Comparison of ENCODE assay signal across 21 cellular contexts in the genomic region with DNA sequence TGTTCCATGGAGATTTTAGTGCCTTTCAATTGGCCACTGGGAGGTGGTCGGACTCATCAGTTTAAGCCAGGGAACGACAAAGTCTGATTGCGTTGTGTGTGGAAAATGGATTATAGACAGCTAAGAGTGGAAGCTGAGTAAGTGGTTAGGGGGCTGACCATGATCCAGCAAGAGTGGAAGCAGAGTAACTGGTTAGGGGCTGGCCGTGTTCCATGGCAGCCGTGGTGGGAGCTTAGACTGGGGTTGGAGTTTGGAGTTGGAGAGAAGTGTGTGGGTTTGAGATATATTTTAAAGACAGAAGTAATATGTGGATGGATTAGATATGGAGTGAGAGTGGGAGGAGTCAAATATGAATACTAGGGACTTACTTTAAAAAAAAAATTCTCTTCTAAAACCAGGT. TPM values are rescaled to one million over a fixed set of nuclear protein-coding genes. Genes with fewer than 3 reads are reported as not detected.
"Had no signal": no experiment of that assay in that cellular context is flagged by ENCODE, and none has a peak within 500 bp of the region (broad histone marks: within the 10 kb centered on the region; RNA-seq: fewer than 3 reads in every experiment).

No MANE protein-coding gene starts in this region.

- H3K9me3 ChIP-seq: colonic mucosa, left ventricle myocardium inferior, prostate gland, suprapubic skin had no signal

- H3K4me3 ChIP-seq: colonic mucosa, left ventricle myocardium inferior, prostate gland, suprapubic skin had no signal

- H3K4me1 ChIP-seq: colonic mucosa, prostate gland had no signal

- DNase-seq: activated CD4-positive, alpha-beta T cell treated with anti-CD3 and anti-CD28 coated beads, Interleukin-2, amount 10 ng/mL, durations not matched to agents 7 days and 5 days; activated CD4-positive, CD25-positive, alpha-beta regulatory T cell; activated gamma-delta T cell treated with Interleukin-2 at 50 U/mL for 16 hours; colonic mucosa; hypothalamus; kidney; left ventricle myocardium inferior; right cardiac atrium; small intestine; stimulated activated CD4-positive, alpha-beta T cell treated with anti-CD3 and anti-CD28 coated beads, Interleukin-4, amount 100 ng/mL, for 4 hours; stimulated activated CD8-positive, alpha-beta memory T cell treated with anti-CD3 and anti-CD28 coated beads, Interleukin-4, amount 100 ng/mL, for 48 hours; stimulated activated naive CD8-positive, alpha-beta T cell treated with anti-CD3 and anti-CD28 coated beads, Interleukin-15, Interleukin-2, amounts not matched to agents 100 U/mL and 50 U/mL, for 24 hours; SW 1271; trophoblast cell had no signal

- H3K9me3 Mint-ChIP-seq: activated CD4-positive, alpha-beta T cell treated with anti-CD3 and anti-CD28 coated beads, Interleukin-2, amount 10 ng/mL, durations not matched to agents 7 days and 5 days; neural crest cell; T-helper 2 cell treated with Interferon-gamma antibody and Interleukin-4, amounts not matched to agents 5 μg/mL and 100 μg/mL, for 36 hours had no signal

- H3K27ac Mint-ChIP-seq: activated CD4-positive, alpha-beta T cell treated with anti-CD3 and anti-CD28 coated beads, Interleukin-2, amount 10 ng/mL, durations not matched to agents 7 days and 5 days; T-helper 2 cell treated with Interferon-gamma antibody and Interleukin-4, amounts not matched to agents 5 μg/mL and 100 μg/mL, for 36 hours had no signal

- H3K27me3 Mint-ChIP-seq: activated CD4-positive, alpha-beta T cell treated with anti-CD3 and anti-CD28 coated beads, Interleukin-2, amount 10 ng/mL, durations not matched to agents 7 days and 5 days had no signal

- H3K27me3 ChIP-seq: colonic mucosa, suprapubic skin had no signal

- ATAC-seq: esophagus mucosa; right cardiac atrium; stimulated activated naive CD8-positive, alpha-beta T cell treated with anti-CD3 and anti-CD28 coated beads, Interleukin-15, Interleukin-2, amounts not matched to agents 100 U/mL and 50 U/mL, for 24 hours had no signal

- H3K27ac ChIP-seq: colonic mucosa, left ventricle myocardium inferior, prostate gland, suprapubic skin had no signal

- H3K36me3 ChIP-seq: prostate gland had no signal

- H3K4me3 Mint-ChIP-seq: activated CD4-positive, alpha-beta T cell treated with anti-CD3 and anti-CD28 coated beads, Interleukin-2, amount 10 ng/mL, durations not matched to agents 7 days and 5 days; neural crest cell; T-helper 2 cell treated with Interferon-gamma antibody and Interleukin-4, amounts not matched to agents 5 μg/mL and 100 μg/mL, for 36 hours had no signal

RNA-seq across cellular contexts. Expression of a gene that starts 41.7 kb away (rescaled TPM):
- total RNA-seq: activated CD4-positive, alpha-beta T cell treated with anti-CD3 and anti-CD28 coated beads, Interleukin-2, amount 10 ng/mL, durations not matched to agents 7 days and 5 days; activated CD8-positive, alpha-beta memory T cell treated with anti-CD3 and anti-CD28 coated beads for 36 hours; colonic mucosa; esophagus mucosa; neural crest cell; osteoblast had no signal
